Comparison of ENCODE assay signal across 8 cellular contexts in genomic region chr11:12087075-12087775, GRCh38. TPM values are rescaled to one million over a fixed set of nuclear protein-coding genes. Genes with fewer than 3 reads are reported as not detected.
DNase-seq lines count a peak whose midpoint lies in the region; ATAC-seq and TF ChIP-seq lines count a peak whose summit lies in the region.

No MANE protein-coding gene starts in this region.

- H3K9me3 ChIP-seq in MG63 = peaks cover 6% of the 10 kb centered on the region
- no peaks in the 10 kb centered on the region for H3K9me3 ChIP-seq in OCI-LY7 (ENCODE audit: low read length)

- DNase-seq in DMS53 (lab: John Stamatoyannopoulos, UW) (peak; percentile 18), DMS53 treated with DMSO at 0.1 percent for 48 hours (lab: John Stamatoyannopoulos, UW; ENCODE audit: unreplicated experiment) (no peak), MG63 (peak; percentile 77), foreskin keratinocyte (peak; percentile 84 to 93), OCI-LY7 (ENCODE audit: low spot score) (no peak)
- peak; percentile 10 for DNase-seq in activated T-helper 9 cell treated with anti-CD3 and anti-CD28 coated beads, Interleukin-2, amount 50 U/mL, for 16 hours (ENCODE audit: low read depth)
- peak; percentile 16 for DNase-seq in stimulated activated CD8-positive, alpha-beta memory T cell treated with anti-CD3 and anti-CD28 coated beads, Interleukin-12 subunit alpha, Interleukin-12 subunit beta, amount 100 ng/mL, for 1 hour (ENCODE audit: low read depth)

- intact Hi-C loops in OCI-LY7 (cut with micrococcal nuclease; ENCODE audit: unreplicated experiment) = no loop called here

- H3K9me2 ChIP-seq in OCI-LY7 (ENCODE audit: insufficient read depth, low read length) = no peaks in the 10 kb centered on the region

- peaks cover 52% of the 10 kb centered on the region for H3K4me1 ChIP-seq in foreskin keratinocyte
- H3K4me1 ChIP-seq in OCI-LY7 (ENCODE audit: insufficient read depth, low read length, poor library complexity, severe bottlenecking) = peaks cover 11% of the 10 kb centered on the region

- no peaks in the 10 kb centered on the region for H3K79me2 ChIP-seq in OCI-LY7 (ENCODE audit: insufficient read depth, low read depth, low read length)

- BruUV-seq in OCI-LY7 (replicated peaks; lab: Mats Ljungman, UMichigan) = no TSS peak

- H3K36me3 ChIP-seq in MG63 (no peaks in the 10 kb centered on the region), OCI-LY7 (ENCODE audit: insufficient read depth, low read length) (no peaks in the 10 kb centered on the region)

- CTCF ChIA-PET in OCI-LY7 (lab: Charles Lee; ENCODE audit: unreplicated experiment) = interaction anchor here (0.6 kb wide), 1 partner anchor 617 kb away, joined by 4 read pairs; no protein-coding TSS in a partner anchor

- POLR2A ChIA-PET in OCI-LY7 (lab: Charles Lee) = no interaction called here

- TF ChIP-seq CTCF in foreskin keratinocyte (conservative IDR thresholded peaks at IDR 0.05) = peak; percentile 38
- TF ChIP-seq CTCF in OCI-LY7 (conservative IDR thresholded peaks at IDR 0.05; ENCODE audit: low read length) = no peak

- ATAC-seq in foreskin keratinocyte (peak; percentile 52), GM18861 (IDR thresholded peaks at IDR 0.05; ENCODE audit: unreplicated experiment) (no peak)

- no peak overlapping the region for H3K4me2 ChIP-seq in OCI-LY7 (ENCODE audit: low read length)

- H3K27ac ChIP-seq in foreskin keratinocyte (peak overlapping the region; percentile 97), OCI-LY7 (ENCODE audit: low read depth, low read length, poor library complexity, severe bottlenecking) (no peak overlapping the region)

- H2AFZ ChIP-seq in OCI-LY7 (ENCODE audit: low read length) = no peak overlapping the region

- no peaks in the 10 kb centered on the region for H4K20me1 ChIP-seq in OCI-LY7 (ENCODE audit: insufficient read depth, low read length)

- H3K27me3 ChIP-seq in MG63 = no peaks in the 10 kb centered on the region
- H3K27me3 ChIP-seq in foreskin keratinocyte = no peaks in the 10 kb centered on the region

- no peak overlapping the region for H3K4me3 ChIP-seq in MG63
- no peak overlapping the region for H3K4me3 ChIP-seq in OCI-LY7 (ENCODE audit: low read depth, low read length, poor library complexity, severe bottlenecking)

RNA-seq across cellular contexts. Expression of gene MICAL2, which starts 23.2 kb away (rescaled TPM):
- total RNA-seq in MG63 (2014; rRNA removed; shearing (Covaris generic); ENCODE audit: low replicate concordance) = 37.9 and 42.4 TPM in 2 replicates
- total RNA-seq in foreskin keratinocyte = 185 and 192 TPM in 2 replicates
- polyA plus RNA-seq in foreskin keratinocyte = 40.2 and 42.9 TPM in 2 replicates
- not detected in 2 replicates for total RNA-seq in OCI-LY7 (2014; rRNA removed; shearing (Covaris generic))
- 0.59 TPM in 1 of 2 replicates, not detected in the other for total RNA-seq in OCI-LY7 (2022)

Comparison
In these comparisons a context has a peak if more than half of its experiments do, and no peak if none do; other contexts are left out.
1. DNase-seq: peak in DMS53 (single experiment), MG63 (single experiment), activated T-helper 9 cell treated with anti-CD3 and anti-CD28 coated beads, Interleukin-2, amount 50 U/mL, for 16 hours (single experiment), foreskin keratinocyte (2 of 2) and stimulated activated CD8-positive, alpha-beta memory T cell treated with anti-CD3 and anti-CD28 coated beads, Interleukin-12 subunit alpha, Interleukin-12 subunit beta, amount 100 ng/mL, for 1 hour (single experiment); none in DMS53 treated with DMSO at 0.1 percent for 48 hours (single experiment) and OCI-LY7 (single experiment).
2. RNA of gene MICAL2, which starts 23.2 kb away (total RNA-seq): 185 to 192 TPM in foreskin keratinocyte and 37.9 to 42.4 TPM in MG63; 0.59 TPM in OCI-LY7; every median in the first group is over 10 times any median in the second.